8 cellular contexts compared by ENCODE assay signal in the genomic region with DNA sequence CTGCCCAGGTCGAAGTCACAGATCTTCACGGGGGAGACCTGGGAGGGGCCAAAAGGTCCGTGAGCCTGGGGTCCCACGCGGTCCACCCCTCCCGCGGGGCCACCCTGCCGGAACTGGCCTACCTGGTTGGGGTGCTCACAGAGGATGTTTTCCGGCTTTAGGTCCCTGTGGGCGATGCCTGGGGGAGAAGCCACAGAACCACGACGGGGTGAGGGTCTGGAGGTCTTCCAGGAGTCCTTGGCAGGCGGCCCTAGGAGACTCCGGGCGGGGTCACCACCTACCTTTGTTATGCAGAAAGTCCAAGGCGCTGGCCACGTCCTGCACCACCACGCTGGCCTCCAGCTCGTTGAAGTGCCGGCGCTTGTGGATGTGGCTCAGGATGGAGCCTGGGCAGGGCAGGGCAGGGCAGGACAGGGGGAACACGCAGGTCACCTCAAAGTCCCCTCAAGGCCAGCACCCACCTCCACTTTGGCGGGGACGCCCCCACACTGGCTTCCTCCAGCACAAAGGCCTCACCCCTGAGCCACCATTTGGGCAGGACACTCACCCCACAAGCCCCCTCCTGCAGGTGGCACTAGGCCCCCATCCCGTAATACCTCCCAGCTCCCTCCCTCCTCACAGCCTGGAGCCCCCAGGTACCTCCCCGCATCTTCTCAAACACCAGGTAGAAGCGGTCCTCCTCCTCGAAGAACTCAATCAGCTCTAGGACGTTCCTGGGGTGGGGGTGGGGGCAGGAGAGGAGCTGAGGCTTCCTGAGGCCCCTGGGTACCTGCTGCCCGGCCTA. TPM values are rescaled to one million over a fixed set of nuclear protein-coding genes. Genes with fewer than 3 reads are reported as not detected.
A peak's percentile ranks its signal among the peaks of the same experiment; 100 is the strongest.
DNase-seq lines count a peak whose midpoint lies in the region; ATAC-seq lines count a peak whose summit lies in the region.

No MANE protein-coding gene starts in this region.

- H3K4me3 ChIP-seq in iPS-20b (ENCODE audit: low read length) (peak overlapping the region; percentile 48; the same call in 1 of the 2 replicates), thymus (ENCODE audit: low read length) (peak overlapping the region; percentile 55)

- 54% methylated on average over 30 of the region's 30 CpGs for WGBS in thymus

- no peaks in the 10 kb centered on the region for H3K27me3 ChIP-seq in iPS-20b (ENCODE audit: insufficient read depth, low read length)
- H3K27me3 ChIP-seq in thymus (ENCODE audit: control insufficient read depth, insufficient read depth): no peaks in the 10 kb centered on the region

- H3K36me3 Mint-ChIP-seq in activated T-cell treated with anti-CD3 and anti-CD28 coated beads, Interleukin-2, amount 50 U/mL, for 72 hours (ENCODE audit: insufficient read depth in 2 of 2): peaks cover 0 to 8% of the 10 kb centered on the region in 2 donors

- H3K9me3 Mint-ChIP-seq in activated T-cell treated with anti-CD3 and anti-CD28 coated beads, Interleukin-2, amount 50 U/mL, for 72 hours: no peaks in the 10 kb centered on the region

- H3K4me1 ChIP-seq in iPS-20b (ENCODE audit: insufficient read depth, low read length): peaks cover 14% of the 10 kb centered on the region; the same call in 1 of the 2 replicates
- peaks cover 38% of the 10 kb centered on the region for H3K4me1 ChIP-seq in thymus (ENCODE audit: control insufficient read depth, insufficient read depth, low read length)

- H3K4me1 Mint-ChIP-seq in activated T-cell treated with anti-CD3 and anti-CD28 coated beads, Interleukin-2, amount 50 U/mL, for 72 hours (ENCODE audit: low read depth): peaks cover 27% of the 10 kb centered on the region

- peak overlapping the region; percentile 85 to 91 for H3K4me3 Mint-ChIP-seq in activated T-cell treated with anti-CD3 and anti-CD28 coated beads, Interleukin-2, amount 50 U/mL, for 72 hours

- H3K36me3 ChIP-seq in iPS-20b (ENCODE audit: insufficient read depth, low read depth, low read length) (peaks cover 42% of the 10 kb centered on the region), thymus (ENCODE audit: control insufficient read depth, insufficient read depth) (peaks cover 74% of the 10 kb centered on the region)

- peak overlapping the region; percentile 60 for H3K27ac Mint-ChIP-seq in activated T-cell treated with anti-CD3 and anti-CD28 coated beads, Interleukin-2, amount 50 U/mL, for 72 hours

- H3K9ac ChIP-seq in iPS-20b (ENCODE audit: low read depth, low read length): peak overlapping the region; percentile 76

- H3K27me3 Mint-ChIP-seq in activated T-cell treated with anti-CD3 and anti-CD28 coated beads, Interleukin-2, amount 50 U/mL, for 72 hours (ENCODE audit: low read depth): no peaks in the 10 kb centered on the region

- no peak for ATAC-seq in activated T-cell treated with anti-CD3 and anti-CD28 coated beads, Interleukin-2, amount 50 U/mL, for 72 hours (replicated peaks in 1 of 2)
- ATAC-seq in HG03097 (IDR thresholded peaks at IDR 0.05; ENCODE audit: low FRiP score, unreplicated experiment) (no peak), GM19467 (IDR thresholded peaks at IDR 0.05; ENCODE audit: unreplicated experiment) (no peak)

- DNase-seq in activated CD8-positive, alpha-beta memory T cell treated with anti-CD3 and anti-CD28 coated beads for 24 hours: peak; percentile 72
- no peak for DNase-seq in activated CD8-positive, alpha-beta memory T cell treated with anti-CD3 and anti-CD28 coated beads, Interleukin-2, amount 50 U/mL, for 4 hours
- DNase-seq in activated T-cell treated with anti-CD3 and anti-CD28 coated beads, Interleukin-2, amount 50 U/mL, for 72 hours: no peak
- DNase-seq in cerebellar cortex (ENCODE audit: low spot score): no peak

- H3K9me3 ChIP-seq in iPS-20b (ENCODE audit: insufficient read depth, low read depth, low read length) (no peaks in the 10 kb centered on the region), thymus (ENCODE audit: control insufficient read depth) (no peaks in the 10 kb centered on the region)

- H3K27ac ChIP-seq in iPS-20b (ENCODE audit: low read length): peak overlapping the region; percentile 99
- H3K27ac ChIP-seq in thymus (ENCODE audit: low read depth): peak overlapping the region; percentile 80

RNA-seq across cellular contexts. Expression of gene MKNK2, which starts 8.4 kb away (rescaled TPM):
- 100 to 1,000 TPM; 120 to 121 TPM for total RNA-seq in activated T-cell treated with anti-CD3 and anti-CD28 coated beads, Interleukin-2, amount 50 U/mL, for 72 hours
- 97.9 TPM for polyA plus RNA-seq in thymus

RNA-seq across cellular contexts. Expression of gene BTBD2, which starts 27.2 kb away (rescaled TPM):
- 10 to 100 TPM; 48.7 to 56.2 TPM for total RNA-seq in activated T-cell treated with anti-CD3 and anti-CD28 coated beads, Interleukin-2, amount 50 U/mL, for 72 hours
- polyA plus RNA-seq in thymus: 36.9 TPM

RNA-seq across cellular contexts. Expression of gene MOB3A, which starts 53.4 kb away (rescaled TPM):
- 100 to 1,000 TPM; 129 to 134 TPM for total RNA-seq in activated T-cell treated with anti-CD3 and anti-CD28 coated beads, Interleukin-2, amount 50 U/mL, for 72 hours
- polyA plus RNA-seq in thymus: 29.7 TPM

RNA-seq across cellular contexts. Expression of gene IZUMO4, which starts 54.0 kb away (rescaled TPM):
- 10 to 100 TPM; 28.5 to 36.9 TPM for total RNA-seq in activated T-cell treated with anti-CD3 and anti-CD28 coated beads, Interleukin-2, amount 50 U/mL, for 72 hours
- polyA plus RNA-seq in thymus: 37.8 TPM
